Comparison of ENCODE assay signal across 22 cellular contexts in the genomic region with DNA sequence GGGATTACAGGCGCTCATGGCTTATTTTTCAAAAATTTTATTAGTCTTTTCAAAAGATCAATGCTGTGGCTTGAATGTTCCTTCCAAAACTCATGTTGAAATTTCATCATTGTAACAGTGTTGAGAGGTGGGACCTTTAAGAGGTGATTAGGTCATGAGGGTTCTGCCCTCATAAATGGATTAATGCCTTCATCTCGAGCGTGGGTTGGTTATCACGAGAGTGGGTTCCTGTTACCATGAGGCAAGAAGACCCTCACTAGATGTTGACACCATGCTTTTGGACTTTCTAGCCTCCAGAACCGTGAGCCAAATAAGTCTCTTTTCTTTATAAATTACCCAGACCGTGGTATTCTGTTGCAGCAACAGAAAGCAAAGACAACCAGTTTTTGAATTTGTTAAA.
"Had no signal": no experiment of that assay in that cellular context is flagged by ENCODE, and none has a peak within 500 bp of the region (broad histone marks: within the 10 kb centered on the region; RNA-seq: fewer than 3 reads in every experiment).

No MANE protein-coding gene starts in this region.

- H3K9me3 Mint-ChIP-seq: activated B cell treated with CpG ODN at 0.5 μM for 24 hours; activated CD4-positive, alpha-beta memory T cell treated with anti-CD3 and anti-CD28 coated beads, Interleukin-2, amount 10 ng/mL, durations not matched to agents 7 days and 5 days; activated naive CD8-positive, alpha-beta T cell treated with anti-CD3 and anti-CD28 coated beads for 36 hours; activated T-helper 17 cell treated with anti-CD3 and anti-CD28 coated beads, Interleukin-2, amount 50 U/mL, for 72 hours; natural killer cell treated with Interleukin-12 subunit alpha and Interleukin-12 subunit beta and Interleukin-15 and Interleukin-18, amount 100 ng/mL, for 72 hours; stimulated activated naive CD8-positive, alpha-beta T cell treated with anti-CD3 and anti-CD28 coated beads, Interleukin-15, Interleukin-2, amounts not matched to agents 100 ng/mL and 50 ng/mL, for 24 hours; T-helper 2 cell treated with Interferon-gamma antibody and Interleukin-4, amounts not matched to agents 5 μg/mL and 100 μg/mL, for 36 hours had no signal

- H3K27me3 Mint-ChIP-seq: activated B cell treated with CpG ODN at 0.5 μM for 24 hours; activated CD4-positive, alpha-beta memory T cell treated with anti-CD3 and anti-CD28 coated beads, Interleukin-2, amount 10 ng/mL, durations not matched to agents 7 days and 5 days; activated CD8-positive, alpha-beta memory T cell treated with anti-CD3 and anti-CD28 coated beads, Interleukin-2, amount 10 ng/mL, durations not matched to agents 7 days and 5 days; activated naive CD8-positive, alpha-beta T cell treated with anti-CD3 and anti-CD28 coated beads for 36 hours; activated T-helper 17 cell treated with anti-CD3 and anti-CD28 coated beads, Interleukin-2, amount 50 U/mL, for 72 hours; natural killer cell treated with Interleukin-12 subunit alpha and Interleukin-12 subunit beta and Interleukin-15 and Interleukin-18, amount 100 ng/mL, for 72 hours; stimulated activated naive CD8-positive, alpha-beta T cell treated with anti-CD3 and anti-CD28 coated beads, Interleukin-15, Interleukin-2, amounts not matched to agents 100 ng/mL and 50 ng/mL, for 24 hours had no signal

- H3K27ac ChIP-seq: body of pancreas, gastrocnemius medialis, left lung, neutrophil, skin epidermis, tibial nerve had no signal

- H3K27ac Mint-ChIP-seq: activated B cell treated with CpG ODN at 0.5 μM for 24 hours; activated CD4-positive, alpha-beta memory T cell treated with anti-CD3 and anti-CD28 coated beads, Interleukin-2, amount 10 ng/mL, durations not matched to agents 7 days and 5 days; activated CD8-positive, alpha-beta memory T cell treated with anti-CD3 and anti-CD28 coated beads, Interleukin-2, amount 10 ng/mL, durations not matched to agents 7 days and 5 days; activated naive CD8-positive, alpha-beta T cell treated with anti-CD3 and anti-CD28 coated beads for 36 hours; activated T-helper 17 cell treated with anti-CD3 and anti-CD28 coated beads, Interleukin-2, amount 50 U/mL, for 72 hours; mesothelial cell of epicardium; natural killer cell treated with Interleukin-12 subunit alpha and Interleukin-12 subunit beta and Interleukin-15 and Interleukin-18, amount 100 ng/mL, for 72 hours; stimulated activated naive CD8-positive, alpha-beta T cell treated with anti-CD3 and anti-CD28 coated beads, Interleukin-15, Interleukin-2, amounts not matched to agents 100 ng/mL and 50 ng/mL, for 24 hours; T-helper 2 cell treated with Interferon-gamma antibody and Interleukin-4, amounts not matched to agents 5 μg/mL and 100 μg/mL, for 36 hours had no signal

- H3K9me3 ChIP-seq: body of pancreas, gastrocnemius medialis, left lung, neutrophil, tibial nerve had no signal

- H3K4me1 ChIP-seq: body of pancreas, gastrocnemius medialis, left lung, tibial nerve had no signal

- H3K27me3 ChIP-seq: body of pancreas, gastrocnemius medialis, left lung, neutrophil, tibial nerve had no signal

- H3K4me3 ChIP-seq: body of pancreas, gastrocnemius medialis, left lung, skin epidermis, tibial nerve had no signal

- DNase-seq: activated B cell treated with CpG ODN at 0.5 μM for 24 hours; activated CD4-positive, alpha-beta memory T cell treated with anti-CD3 and anti-CD28 coated beads, Interleukin-2, amount 10 ng/mL, durations not matched to agents 7 days and 5 days; activated CD4-positive, alpha-beta T cell treated with anti-CD3 and anti-CD28 coated beads for 4 hours; activated CD8-positive, alpha-beta memory T cell treated with anti-CD3 and anti-CD28 coated beads, Interleukin-2, amount 10 ng/mL, durations not matched to agents 7 days and 5 days; activated naive CD4-positive, alpha-beta T cell; activated naive CD8-positive, alpha-beta T cell treated with anti-CD3 and anti-CD28 coated beads for 36 hours; amygdala; body of pancreas; erythroblast; gastrocnemius medialis; head of caudate nucleus; left lung; stimulated activated CD4-positive, alpha-beta T cell treated with anti-CD3 and anti-CD28 coated beads, Interleukin-15, amount 100 ng/mL, for 24 hours; stimulated activated CD4-positive, alpha-beta T cell treated with anti-CD3 and anti-CD28 coated beads, Interleukin-2, amount 100 ng/mL, for 48 hours had no signal

- H3K36me3 Mint-ChIP-seq: activated CD8-positive, alpha-beta memory T cell treated with anti-CD3 and anti-CD28 coated beads, Interleukin-2, amount 10 ng/mL, durations not matched to agents 7 days and 5 days; activated naive CD8-positive, alpha-beta T cell treated with anti-CD3 and anti-CD28 coated beads for 36 hours; mesothelial cell of epicardium; natural killer cell treated with Interleukin-12 subunit alpha and Interleukin-12 subunit beta and Interleukin-15 and Interleukin-18, amount 100 ng/mL, for 72 hours had no signal

- ATAC-seq: activated CD8-positive, alpha-beta memory T cell treated with anti-CD3 and anti-CD28 coated beads, Interleukin-2, amount 10 ng/mL, durations not matched to agents 7 days and 5 days; body of pancreas; gastrocnemius medialis; left lung; natural killer cell treated with Interleukin-12 subunit alpha and Interleukin-12 subunit beta and Interleukin-15 and Interleukin-18, amount 100 ng/mL, for 72 hours had no signal

- H3K36me3 ChIP-seq: gastrocnemius medialis, left lung, neutrophil, tibial nerve had no signal

- H3K4me3 Mint-ChIP-seq: activated B cell treated with CpG ODN at 0.5 μM for 24 hours; activated CD4-positive, alpha-beta memory T cell treated with anti-CD3 and anti-CD28 coated beads, Interleukin-2, amount 10 ng/mL, durations not matched to agents 7 days and 5 days; activated CD8-positive, alpha-beta memory T cell treated with anti-CD3 and anti-CD28 coated beads, Interleukin-2, amount 10 ng/mL, durations not matched to agents 7 days and 5 days; activated naive CD8-positive, alpha-beta T cell treated with anti-CD3 and anti-CD28 coated beads for 36 hours; activated T-helper 17 cell treated with anti-CD3 and anti-CD28 coated beads, Interleukin-2, amount 50 U/mL, for 72 hours; mesothelial cell of epicardium; natural killer cell treated with Interleukin-12 subunit alpha and Interleukin-12 subunit beta and Interleukin-15 and Interleukin-18, amount 100 ng/mL, for 72 hours; stimulated activated naive CD8-positive, alpha-beta T cell treated with anti-CD3 and anti-CD28 coated beads, Interleukin-15, Interleukin-2, amounts not matched to agents 100 ng/mL and 50 ng/mL, for 24 hours; T-helper 2 cell treated with Interferon-gamma antibody and Interleukin-4, amounts not matched to agents 5 μg/mL and 100 μg/mL, for 36 hours had no signal
